Comparison of ENCODE assay signal across 8 cellular contexts in genomic region chr7:36037121-36037662, GRCh38.
DNase-seq lines count a peak whose midpoint lies in the region; ATAC-seq and TF ChIP-seq lines count a peak whose summit lies in the region.

No MANE protein-coding gene starts in this region.

- CTCF ChIA-PET in activated CD4-positive, alpha-beta T cell treated with anti-CD3 and anti-CD28 coated beads for 36 hours (lab: Charles Lee), result interaction anchor here (0.6 kb wide), 1 partner anchor 256 kb away, joined by 4 read pairs; no protein-coding TSS in a partner anchor

- H3K36me3 ChIP-seq in mesodermal cell (ENCODE audit: control insufficient read depth, insufficient read depth, low read length), result no peaks in the 10 kb centered on the region

- H3K9me3 ChIP-seq in mesodermal cell (ENCODE audit: control insufficient read depth, low read length), result no peaks in the 10 kb centered on the region

- 73 to 81% methylated on average over 8 to 10 of the region's 11 CpGs for WGBS in mesodermal cell (ENCODE audit: insufficient coverage in 2 of 2), 2 experiments

- H3K27ac ChIP-seq in mesodermal cell (ENCODE audit: low read depth, low read length, severe bottlenecking), result peak overlapping the region; percentile 92

- no peak overlapping the region for H3K4me3 ChIP-seq in mesodermal cell (ENCODE audit: extremely low read depth, insufficient read depth, low read length, poor library complexity, severe bottlenecking)

- H3K27me3 Mint-ChIP-seq in activated CD4-positive, alpha-beta T cell treated with anti-CD3 and anti-CD28 coated beads for 36 hours, result peaks cover 7% of the 10 kb centered on the region
- peaks cover 24% of the 10 kb centered on the region for H3K27me3 Mint-ChIP-seq in osteocyte (ENCODE audit: unreplicated experiment)

- DNase-seq in AG08395 (ENCODE audit: low spot score) (peak; percentile 56), NCI-H146 treated with DMSO at 0.1 percent for 48 hours (lab: John Stamatoyannopoulos, UW; ENCODE audit: unreplicated experiment) (peak; percentile 45), dermis blood vessel endothelial cell (peak; percentile 99), ecto neural progenitor cell (ENCODE audit: low spot score) (no peak), osteocyte (ENCODE audit: extremely low spot score, unreplicated experiment) (no peak)
- DNase-seq in activated CD4-positive, alpha-beta T cell treated with anti-CD3 and anti-CD28 coated beads for 36 hours, result no peak

- no peak for TF ChIP-seq CTCF in osteocyte (IDR thresholded peaks at IDR 0.05)

- H3K4me1 Mint-ChIP-seq in activated CD4-positive, alpha-beta T cell treated with anti-CD3 and anti-CD28 coated beads for 36 hours, result no peaks in the 10 kb centered on the region
- H3K4me1 Mint-ChIP-seq in osteocyte (ENCODE audit: unreplicated experiment), result peaks cover 21% of the 10 kb centered on the region

- POLR2A ChIA-PET in activated CD4-positive, alpha-beta T cell treated with anti-CD3 and anti-CD28 coated beads for 36 hours (lab: Charles Lee), result no interaction called here

- no peak for ATAC-seq in activated CD4-positive, alpha-beta T cell treated with anti-CD3 and anti-CD28 coated beads for 36 hours
- ATAC-seq in GM21576 (IDR thresholded peaks at IDR 0.05; ENCODE audit: unreplicated experiment), result no peak

- no peak overlapping the region for H3K27ac Mint-ChIP-seq in activated CD4-positive, alpha-beta T cell treated with anti-CD3 and anti-CD28 coated beads for 36 hours
- H3K27ac Mint-ChIP-seq in osteocyte (ENCODE audit: unreplicated experiment), result no peak overlapping the region

- H3K9me3 Mint-ChIP-seq in activated CD4-positive, alpha-beta T cell treated with anti-CD3 and anti-CD28 coated beads for 36 hours (ENCODE audit: low read depth), result no peaks in the 10 kb centered on the region
- H3K9me3 Mint-ChIP-seq in osteocyte (ENCODE audit: unreplicated experiment), result no peaks in the 10 kb centered on the region

- H3K36me3 Mint-ChIP-seq in activated CD4-positive, alpha-beta T cell treated with anti-CD3 and anti-CD28 coated beads for 36 hours (ENCODE audit: low read depth), result no peaks in the 10 kb centered on the region
- no peaks in the 10 kb centered on the region for H3K36me3 Mint-ChIP-seq in osteocyte (ENCODE audit: unreplicated experiment)

- no peak overlapping the region for H3K4me3 Mint-ChIP-seq in activated CD4-positive, alpha-beta T cell treated with anti-CD3 and anti-CD28 coated beads for 36 hours
- H3K4me3 Mint-ChIP-seq in osteocyte (ENCODE audit: unreplicated experiment), result no peak overlapping the region

- H3K4me1 ChIP-seq in mesodermal cell (ENCODE audit: control insufficient read depth, insufficient read depth, low read length, poor library complexity, severe bottlenecking), result peaks cover 10% of the 10 kb centered on the region

- intact Hi-C loops in activated CD4-positive, alpha-beta T cell treated with anti-CD3 and anti-CD28 coated beads for 36 hours (cut with DNase I, micrococcal nuclease), result no loop called here

Comparison
In these comparisons a context has a peak if more than half of its experiments do, and no peak if none do; other contexts are left out.
1. DNase-seq: peak in AG08395 (single experiment), NCI-H146 treated with DMSO at 0.1 percent for 48 hours (single experiment) and dermis blood vessel endothelial cell (single experiment); none in activated CD4-positive, alpha-beta T cell treated with anti-CD3 and anti-CD28 coated beads for 36 hours (single experiment), ecto neural progenitor cell (single experiment) and osteocyte (single experiment).